In genomic region chr1:53642607-53643006, GRCh38 we compare ENCODE assay signal across 13 cellular contexts.
"Had no signal": no experiment of that assay in that cellular context is flagged by ENCODE, and none has a peak within 500 bp of the region (broad histone marks: within the 10 kb centered on the region; RNA-seq: fewer than 3 reads in every experiment).

No MANE protein-coding gene starts in this region.

- H3K27me3 ChIP-seq: ovary had no signal

- H3K4me1 ChIP-seq: esophagus muscularis mucosa had no signal

- ATAC-seq: activated naive CD4-positive, alpha-beta T cell treated with anti-CD3 and anti-CD28 coated beads, Interleukin-2, amount 50 U/mL, for 72 hours; activated T-helper 17 cell treated with anti-CD3 and anti-CD28 coated beads, Interleukin-2, amount 50 U/mL, for 72 hours; mucosa of descending colon; natural killer cell; T-cell had no signal

- H3K9me3 ChIP-seq: esophagus muscularis mucosa, mucosa of descending colon, ovary had no signal

- DNase-seq: activated CD4-positive, alpha-beta T cell treated with anti-CD3 and anti-CD28 coated beads, Interleukin-2, amount 10 ng/mL, durations not matched to agents 24 days and 14 days; activated T-cell treated with anti-CD3 and anti-CD28 coated beads for 4 hours; natural killer cell; small intestine; substantia nigra; WERI-Rb-1 had no signal

- H3K4me3 ChIP-seq: esophagus muscularis mucosa, lung, mucosa of descending colon, ovary had no signal

- H3K36me3 ChIP-seq: esophagus muscularis mucosa, ovary, WERI-Rb-1 had no signal

- H3K27ac ChIP-seq: esophagus muscularis mucosa, ovary had no signal
